ENCODE assay signal across 18 cellular contexts in genomic region chr1:8376358-8376840, GRCh38. TPM values are rescaled to one million over a fixed set of nuclear protein-coding genes. Genes with fewer than 3 reads are reported as not detected.
DNase-seq lines count a peak whose midpoint lies in the region; ATAC-seq and TF ChIP-seq lines count a peak whose summit lies in the region.
"Had no signal": no experiment of that assay in that cellular context is flagged by ENCODE, and none has a peak within 500 bp of the region (broad histone marks: within the 10 kb centered on the region; RNA-seq: fewer than 3 reads in every experiment).

No MANE protein-coding gene starts in this region.

- H3K9me3 ChIP-seq in transverse colon, result no peaks in the 10 kb centered on the region
- H3K9me3 ChIP-seq: MG63, upper lobe of left lung had no signal

- no peak overlapping the region for H3K4me3 ChIP-seq in transverse colon
- H3K4me3 ChIP-seq: MG63, upper lobe of left lung had no signal

- H3K27me3 Mint-ChIP-seq in activated naive CD4-positive, alpha-beta T cell treated with anti-CD3 and anti-CD28 coated beads, Interleukin-2, amount 50 U/mL, for 24 hours, result no peaks in the 10 kb centered on the region
- H3K27me3 Mint-ChIP-seq in activated naive CD4-positive, alpha-beta T cell treated with anti-CD3 and anti-CD28 coated beads for 36 hours (ENCODE audit: low read depth), result no peaks in the 10 kb centered on the region
- no peaks in the 10 kb centered on the region for H3K27me3 Mint-ChIP-seq in activated T-helper 2 cell treated with anti-CD3 and anti-CD28 coated beads, Interferon-gamma antibody, Interleukin-2, Interleukin-4, amounts not matched to agents 10 μg/mL and 5 μg/mL and 100 μg/mL, durations not matched to agents 14 hours and 24 hours and 36 hours (ENCODE audit: low read depth)
- no peaks in the 10 kb centered on the region for H3K27me3 Mint-ChIP-seq in naive B cell
- H3K27me3 Mint-ChIP-seq in MCF 10A (ENCODE audit: insufficient read depth, unreplicated experiment), result no peaks in the 10 kb centered on the region
- H3K27me3 Mint-ChIP-seq: activated naive CD8-positive, alpha-beta T cell treated with anti-CD3 and anti-CD28 coated beads for 36 hours had no signal

- peak overlapping the region; percentile 65 for H3K27ac Mint-ChIP-seq in activated naive CD4-positive, alpha-beta T cell treated with anti-CD3 and anti-CD28 coated beads, Interleukin-2, amount 50 U/mL, for 24 hours
- H3K27ac Mint-ChIP-seq in activated naive CD4-positive, alpha-beta T cell treated with anti-CD3 and anti-CD28 coated beads for 36 hours, result no peak overlapping the region
- H3K27ac Mint-ChIP-seq in activated T-helper 2 cell treated with anti-CD3 and anti-CD28 coated beads, Interferon-gamma antibody, Interleukin-2, Interleukin-4, amounts not matched to agents 10 μg/mL and 5 μg/mL and 100 μg/mL, durations not matched to agents 14 hours and 24 hours and 36 hours, result peak overlapping the region; percentile 38
- H3K27ac Mint-ChIP-seq in naive B cell (peak overlapping the region in 4 of 6 donors; percentile 28 to 77 (median 48)), MCF 10A (ENCODE audit: low read depth, unreplicated experiment) (no peak overlapping the region)
- H3K27ac Mint-ChIP-seq: activated naive CD8-positive, alpha-beta T cell treated with anti-CD3 and anti-CD28 coated beads for 36 hours had no signal

- H3K9me3 Mint-ChIP-seq in activated naive CD4-positive, alpha-beta T cell treated with anti-CD3 and anti-CD28 coated beads, Interleukin-2, amount 50 U/mL, for 24 hours, result no peaks in the 10 kb centered on the region
- no peaks in the 10 kb centered on the region for H3K9me3 Mint-ChIP-seq in activated naive CD4-positive, alpha-beta T cell treated with anti-CD3 and anti-CD28 coated beads for 36 hours
- no peaks in the 10 kb centered on the region for H3K9me3 Mint-ChIP-seq in activated T-helper 2 cell treated with anti-CD3 and anti-CD28 coated beads, Interferon-gamma antibody, Interleukin-2, Interleukin-4, amounts not matched to agents 10 μg/mL and 5 μg/mL and 100 μg/mL, durations not matched to agents 14 hours and 24 hours and 36 hours
- no peaks in the 10 kb centered on the region for H3K9me3 Mint-ChIP-seq in naive B cell
- H3K9me3 Mint-ChIP-seq in MCF 10A (ENCODE audit: unreplicated experiment), result no peaks in the 10 kb centered on the region
- H3K9me3 Mint-ChIP-seq: activated naive CD8-positive, alpha-beta T cell treated with anti-CD3 and anti-CD28 coated beads for 36 hours had no signal

- in situ Hi-C loops in transverse colon (cut with MboI; ENCODE audit: low pct_ligation_motif_present in 1 of 4, low pct_unique_long_range_greater_than_20kb in 1 of 4, low sequenced_read_pairs in 3 of 4), result no loop called here

- no peak for TF ChIP-seq EP300 in transverse colon (IDR thresholded peaks at IDR 0.05; ENCODE audit: low read depth)

- ATAC-seq in naive B cell (ENCODE audit: low read depth in 2 of 2), result no peak

- H3K36me3 ChIP-seq in transverse colon, result no peaks in the 10 kb centered on the region

- no peaks in the 10 kb centered on the region for H3K27me3 ChIP-seq in transverse colon
- H3K27me3 ChIP-seq: MG63, upper lobe of left lung had no signal

- BruUV-seq in MCF 10A (replicated peaks; lab: Mats Ljungman, UMichigan), result no TSS peak

- no peak for DNase-seq in activated naive CD4-positive, alpha-beta T cell treated with anti-CD3 and anti-CD28 coated beads for 36 hours
- no peak for DNase-seq in activated T-helper 2 cell treated with anti-CD3 and anti-CD28 coated beads, Interferon-gamma antibody, Interleukin-2, Interleukin-4, amounts not matched to agents 10 μg/mL and 5 μg/mL and 100 μg/mL, durations not matched to agents 14 hours and 24 hours and 36 hours (ENCODE audit: low spot score)
- no peak for DNase-seq in naive B cell
- DNase-seq in transverse colon, result no peak
- no peak for DNase-seq in MCF 10A (ENCODE audit: unreplicated experiment)
- no peak for DNase-seq in activated effector memory CD4-positive, alpha-beta T cell treated with Interleukin-2 at 50 U/mL for 16 hours
- DNase-seq in retina, result no peak
- DNase-seq: activated CD4-positive, CD25-positive, alpha-beta regulatory T cell; activated naive CD8-positive, alpha-beta T cell treated with anti-CD3 and anti-CD28 coated beads for 36 hours; effector CD4-positive, alpha-beta T cell; MG63; midbrain; NCI-H187 treated with DMSO at 0.1 percent for 48 hours; NCI-H69; nucleus accumbens; stimulated activated CD4-positive, alpha-beta T cell treated with anti-CD3 and anti-CD28 coated beads, Interleukin-4, amount 100 ng/mL, for 1 hour; upper lobe of left lung had no signal

- H3K4me1 Mint-ChIP-seq in activated naive CD4-positive, alpha-beta T cell treated with anti-CD3 and anti-CD28 coated beads, Interleukin-2, amount 50 U/mL, for 24 hours, result peaks cover 83% of the 10 kb centered on the region
- peaks cover 64% of the 10 kb centered on the region for H3K4me1 Mint-ChIP-seq in activated naive CD4-positive, alpha-beta T cell treated with anti-CD3 and anti-CD28 coated beads for 36 hours (ENCODE audit: low read depth)
- H3K4me1 Mint-ChIP-seq in activated T-helper 2 cell treated with anti-CD3 and anti-CD28 coated beads, Interferon-gamma antibody, Interleukin-2, Interleukin-4, amounts not matched to agents 10 μg/mL and 5 μg/mL and 100 μg/mL, durations not matched to agents 14 hours and 24 hours and 36 hours (ENCODE audit: low read depth), result peaks cover 28% of the 10 kb centered on the region
- H3K4me1 Mint-ChIP-seq in naive B cell (peaks cover 43 to 55% (median 47%) of the 10 kb centered on the region in 3 donors), MCF 10A (ENCODE audit: insufficient read depth, unreplicated experiment) (peaks cover 8% of the 10 kb centered on the region)

- H3K4me1 ChIP-seq in transverse colon, result peaks cover 44 to 89% (median 59%) of the 10 kb centered on the region in 4 donors

- no peak overlapping the region for H3K4me3 Mint-ChIP-seq in activated naive CD4-positive, alpha-beta T cell treated with anti-CD3 and anti-CD28 coated beads, Interleukin-2, amount 50 U/mL, for 24 hours
- no peak overlapping the region for H3K4me3 Mint-ChIP-seq in activated naive CD4-positive, alpha-beta T cell treated with anti-CD3 and anti-CD28 coated beads for 36 hours
- no peak overlapping the region for H3K4me3 Mint-ChIP-seq in activated T-helper 2 cell treated with anti-CD3 and anti-CD28 coated beads, Interferon-gamma antibody, Interleukin-2, Interleukin-4, amounts not matched to agents 10 μg/mL and 5 μg/mL and 100 μg/mL, durations not matched to agents 14 hours and 24 hours and 36 hours (ENCODE audit: low read depth)
- H3K4me3 Mint-ChIP-seq in naive B cell, result no peak overlapping the region
- no peak overlapping the region for H3K4me3 Mint-ChIP-seq in MCF 10A (ENCODE audit: unreplicated experiment)
- H3K4me3 Mint-ChIP-seq: activated naive CD8-positive, alpha-beta T cell treated with anti-CD3 and anti-CD28 coated beads for 36 hours had no signal

- CTCF ChIA-PET in activated naive CD4-positive, alpha-beta T cell treated with anti-CD3 and anti-CD28 coated beads for 36 hours (lab: Charles Lee), result interaction anchor here (0.6 kb wide), 1 partner anchor 45 kb away, joined by 3 read pairs; no protein-coding TSS in a partner anchor
- CTCF ChIA-PET in MCF 10A (lab: Yijun Ruan, JAX), result interaction anchor here (0.5 to 1.6 kb wide), 3 partner anchors 26 to 436 kb away, joined by 3 to 4 read pairs (median 4); no protein-coding TSS in a partner anchor

- H3K27ac ChIP-seq in transverse colon, result peak overlapping the region; percentile 62 to 89 (median 80)

- intact Hi-C loops in activated naive CD4-positive, alpha-beta T cell treated with anti-CD3 and anti-CD28 coated beads for 36 hours (cut with micrococcal nuclease), result no loop called here
- intact Hi-C loops in activated T-helper 2 cell treated with anti-CD3 and anti-CD28 coated beads, Interferon-gamma antibody, Interleukin-2, Interleukin-4, amounts not matched to agents 10 μg/mL and 5 μg/mL and 100 μg/mL, durations not matched to agents 14 hours and 24 hours and 36 hours (cut with micrococcal nuclease), result no loop called here
- intact Hi-C loops in transverse colon (cut with DNase I; ENCODE audit: low total_unique reads) (no loop called here), MCF 10A (cut with micrococcal nuclease) (no loop called here)

- WGBS in transverse colon (ENCODE audit: low coverage in 1 of 2), 2 donors, result 0 to 86% methylated on average over 1 to 4 of the region's 4 CpGs

- TF ChIP-seq CTCF in transverse colon (IDR thresholded peaks at IDR 0.05) (no peak), MCF 10A (IDR thresholded peaks at IDR 0.05; ENCODE audit: unreplicated experiment) (no peak)

- H3K36me3 Mint-ChIP-seq in activated naive CD4-positive, alpha-beta T cell treated with anti-CD3 and anti-CD28 coated beads, Interleukin-2, amount 50 U/mL, for 24 hours, result peaks cover 7% of the 10 kb centered on the region
- H3K36me3 Mint-ChIP-seq in activated naive CD4-positive, alpha-beta T cell treated with anti-CD3 and anti-CD28 coated beads for 36 hours (ENCODE audit: low read depth), result peaks cover 3% of the 10 kb centered on the region
- H3K36me3 Mint-ChIP-seq in activated T-helper 2 cell treated with anti-CD3 and anti-CD28 coated beads, Interferon-gamma antibody, Interleukin-2, Interleukin-4, amounts not matched to agents 10 μg/mL and 5 μg/mL and 100 μg/mL, durations not matched to agents 14 hours and 24 hours and 36 hours (ENCODE audit: low read depth), result peaks cover 10% of the 10 kb centered on the region
- H3K36me3 Mint-ChIP-seq in naive B cell, result peaks cover 0 to 7% of the 10 kb centered on the region in 2 donors
- peaks cover 10% of the 10 kb centered on the region for H3K36me3 Mint-ChIP-seq in MCF 10A (ENCODE audit: insufficient read depth, unreplicated experiment)

- POLR2A ChIA-PET in MCF 10A (lab: Yijun Ruan, JAX), result interaction anchor here (0.5 to 0.6 kb wide), 3 partner anchors 45 to 138 kb away, joined by 3 read pairs; no protein-coding TSS in a partner anchor

- TF ChIP-seq POLR2A in transverse colon (IDR thresholded peaks at IDR 0.05), result no peak

RNA-seq across cellular contexts. Expression of gene SLC45A1, which starts 58.5 kb away (rescaled TPM):
- total RNA-seq in activated naive CD4-positive, alpha-beta T cell treated with anti-CD3 and anti-CD28 coated beads for 36 hours, result under 1 TPM; 0.52 to 0.74 TPM
- total RNA-seq in activated T-helper 2 cell treated with anti-CD3 and anti-CD28 coated beads, Interferon-gamma antibody, Interleukin-2, Interleukin-4, amounts not matched to agents 10 μg/mL and 5 μg/mL and 100 μg/mL, durations not matched to agents 14 hours and 24 hours and 36 hours, result 0.50 and 0.80 TPM in 2 replicates
- under 1 TPM in 3 of 6 donors, not detected in 3; 0.09 to 0.26 (median 0.24) TPM for polyA plus RNA-seq in naive B cell (ENCODE audit: low read depth in 6 of 6)
- total RNA-seq in transverse colon (1 to 10 TPM; 2.3 to 7.1 (median 4.1) TPM), MCF 10A (2022) (0.29 and 0.30 TPM in 2 replicates)

Comparison
In these comparisons a context has a peak if more than half of its experiments do, and no peak if none do; other contexts are left out.
1. H3K27ac Mint-ChIP-seq: peak in activated naive CD4-positive, alpha-beta T cell treated with anti-CD3 and anti-CD28 coated beads, Interleukin-2, amount 50 U/mL, for 24 hours (single experiment), activated T-helper 2 cell treated with anti-CD3 and anti-CD28 coated beads, Interferon-gamma antibody, Interleukin-2, Interleukin-4, amounts not matched to agents 10 μg/mL and 5 μg/mL and 100 μg/mL, durations not matched to agents 14 hours and 24 hours and 36 hours (single experiment) and naive B cell (4 of 6); none in activated naive CD4-positive, alpha-beta T cell treated with anti-CD3 and anti-CD28 coated beads for 36 hours (single experiment) and MCF 10A (single experiment).